13 cellular contexts compared by ENCODE assay signal in the genomic region with DNA sequence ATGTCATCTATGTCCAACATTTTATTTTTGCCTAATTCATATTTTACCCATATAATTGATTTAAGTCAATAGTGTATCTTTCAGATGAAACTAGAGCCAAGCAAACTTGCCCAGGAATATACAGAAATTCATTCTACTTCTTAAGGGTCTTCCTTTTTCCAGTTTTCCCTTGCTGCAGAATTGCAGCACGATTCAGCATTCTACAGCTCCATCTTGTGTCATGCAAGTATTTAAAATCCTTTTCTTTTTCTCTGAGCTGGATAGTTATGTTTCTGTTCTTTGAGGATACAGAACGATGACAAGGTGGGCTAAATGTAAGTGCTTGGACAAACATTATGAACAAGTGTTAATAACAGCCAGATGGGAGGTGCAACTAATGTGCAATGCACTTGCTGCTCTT.
DNase-seq lines count a peak whose midpoint lies in the region; ATAC-seq and TF ChIP-seq lines count a peak whose summit lies in the region.
"Had no signal": no experiment of that assay in that cellular context is flagged by ENCODE, and none has a peak within 500 bp of the region (broad histone marks: within the 10 kb centered on the region; RNA-seq: fewer than 3 reads in every experiment).

No MANE protein-coding gene starts in this region.

- H3K4me3 ChIP-seq in OCI-LY3 (ENCODE audit: low read length) (no peak overlapping the region), smooth muscle cell (no peak overlapping the region), lower lobe of right lung (no peak overlapping the region)
- H3K4me3 ChIP-seq: heart left ventricle had no signal

- H3K4me3 Mint-ChIP-seq in activated T-cell treated with anti-CD3 and anti-CD28 coated beads, Interleukin-2, amount 50 U/mL, for 24 hours, result no peak overlapping the region

- no peak overlapping the region for H3K27ac ChIP-seq in OCI-LY3 (ENCODE audit: low read length)
- H3K27ac ChIP-seq in smooth muscle cell (ENCODE audit: low read depth), result no peak overlapping the region
- H3K27ac ChIP-seq in lower lobe of right lung, result no peak overlapping the region
- H3K27ac ChIP-seq: heart left ventricle had no signal

- no peak overlapping the region for H3K9ac ChIP-seq in OCI-LY3 (ENCODE audit: low read length)
- H3K9ac ChIP-seq in smooth muscle cell (ENCODE audit: low read depth), result no peak overlapping the region

- no peaks in the 10 kb centered on the region for H3K9me3 ChIP-seq in OCI-LY3 (ENCODE audit: insufficient read depth, low read length)
- H3K9me3 ChIP-seq in smooth muscle cell (replicated peaks; ENCODE audit: low read depth), result no peaks in the 10 kb centered on the region
- no peaks in the 10 kb centered on the region for H3K9me3 ChIP-seq in lower lobe of right lung
- H3K9me3 ChIP-seq: heart left ventricle had no signal

- H3K9me3 Mint-ChIP-seq in activated T-cell treated with anti-CD3 and anti-CD28 coated beads, Interleukin-2, amount 50 U/mL, for 24 hours, result peaks cover 3% of the 10 kb centered on the region

- no peak overlapping the region for H3K27ac Mint-ChIP-seq in activated T-cell treated with anti-CD3 and anti-CD28 coated beads, Interleukin-2, amount 50 U/mL, for 24 hours

- DNase-seq in NCI-H524 (lab: John Stamatoyannopoulos, UW) (peak; percentile 3 to 38), NCI-H524 treated with DMSO at 0.1 percent for 48 hours (lab: John Stamatoyannopoulos, UW) (no peak), fibroblast of gingiva (ENCODE audit: low read depth) (peak; percentile 1), smooth muscle cell (lab: John Stamatoyannopoulos, UW; ENCODE audit: unreplicated experiment) (no peak), lower lobe of right lung (no peak), GDM1 (lab: John Stamatoyannopoulos, UW) (no peak)
- DNase-seq in activated T-cell treated with anti-CD3 and anti-CD28 coated beads, Interleukin-2, amount 50 U/mL, for 24 hours, result no peak
- DNase-seq: activated CD4-positive, CD25-positive, alpha-beta regulatory T cell treated with anti-CD3 and anti-CD28 coated beads, Interleukin-2, amount 50 U/mL, for 72 hours; cortex of kidney; heart left ventricle; NCI-H1930; posterior cingulate gyrus had no signal

- ATAC-seq in lower lobe of right lung, result no peak
- ATAC-seq: heart left ventricle had no signal

- no peaks in the 10 kb centered on the region for H3K4me1 Mint-ChIP-seq in activated T-cell treated with anti-CD3 and anti-CD28 coated beads, Interleukin-2, amount 50 U/mL, for 24 hours (ENCODE audit: low read depth)

- H4K20me1 ChIP-seq in OCI-LY3 (ENCODE audit: insufficient read depth, low read length), result no peaks in the 10 kb centered on the region
- no peaks in the 10 kb centered on the region for H4K20me1 ChIP-seq in smooth muscle cell (ENCODE audit: low read depth)

- H3K27me3 Mint-ChIP-seq in activated T-cell treated with anti-CD3 and anti-CD28 coated beads, Interleukin-2, amount 50 U/mL, for 24 hours, result no peaks in the 10 kb centered on the region

- H3K27me3 ChIP-seq in OCI-LY3 (ENCODE audit: low read depth, low read length) (no peaks in the 10 kb centered on the region), smooth muscle cell (ENCODE audit: low read depth) (no peaks in the 10 kb centered on the region), lower lobe of right lung (ENCODE audit: low read depth) (no peaks in the 10 kb centered on the region)
- H3K27me3 ChIP-seq: heart left ventricle had no signal

- intact Hi-C loops in lower lobe of right lung (cut with DNase I), result no loop called here

- H3K4me2 ChIP-seq in OCI-LY3 (ENCODE audit: low read length), result no peak overlapping the region
- H3K4me2 ChIP-seq in smooth muscle cell, result no peak overlapping the region

- peak; percentile 45 for TF ChIP-seq CTCF in OCI-LY3 (IDR thresholded peaks at IDR 0.05; ENCODE audit: low read depth, low read length)
- no peak for TF ChIP-seq CTCF in smooth muscle cell (IDR thresholded peaks at IDR 0.05; ENCODE audit: borderline replicate concordance, insufficient read depth, poor library complexity, severe bottlenecking)
- TF ChIP-seq CTCF in lower lobe of right lung (IDR thresholded peaks at IDR 0.05), result no peak

- H3K36me3 ChIP-seq in OCI-LY3 (replicated peaks; ENCODE audit: low read depth, low read length), result no peaks in the 10 kb centered on the region
- H3K36me3 ChIP-seq in smooth muscle cell (ENCODE audit: low read depth), result no peaks in the 10 kb centered on the region
- H3K36me3 ChIP-seq in lower lobe of right lung, result no peaks in the 10 kb centered on the region
- H3K36me3 ChIP-seq: heart left ventricle had no signal

- WGBS in smooth muscle cell (ENCODE audit: low lambda C conversion rate), result 81% methylated on average over 2 of the region's 2 CpGs

- H3K79me2 ChIP-seq in OCI-LY3 (ENCODE audit: low read length) (no peaks in the 10 kb centered on the region), smooth muscle cell (ENCODE audit: low read depth) (no peaks in the 10 kb centered on the region)

- no peaks in the 10 kb centered on the region for H3K36me3 Mint-ChIP-seq in activated T-cell treated with anti-CD3 and anti-CD28 coated beads, Interleukin-2, amount 50 U/mL, for 24 hours (ENCODE audit: low read depth)

- H3K4me1 ChIP-seq in OCI-LY3 (ENCODE audit: low read length) (no peaks in the 10 kb centered on the region), smooth muscle cell (ENCODE audit: low read depth) (no peaks in the 10 kb centered on the region), lower lobe of right lung (no peaks in the 10 kb centered on the region)
- H3K4me1 ChIP-seq: heart left ventricle had no signal

- H2AFZ ChIP-seq in OCI-LY3 (ENCODE audit: low read depth, low read length) (no peak overlapping the region), smooth muscle cell (ENCODE audit: low read depth) (peak overlapping the region; percentile 3)

- H3F3A ChIP-seq in smooth muscle cell (ENCODE audit: low read depth), result no peaks in the 10 kb centered on the region

Comparison
In these comparisons a context has a peak if more than half of its experiments do, and no peak if none do; other contexts are left out.
1. DNase-seq: peak in NCI-H524 (2 of 2) and fibroblast of gingiva (single experiment); none in NCI-H524 treated with DMSO at 0.1 percent for 48 hours (single experiment), smooth muscle cell (single experiment), activated T-cell treated with anti-CD3 and anti-CD28 coated beads, Interleukin-2, amount 50 U/mL, for 24 hours (single experiment), lower lobe of right lung (single experiment) and GDM1 (single experiment).